8 cellular contexts compared by ENCODE assay signal in the genomic region with DNA sequence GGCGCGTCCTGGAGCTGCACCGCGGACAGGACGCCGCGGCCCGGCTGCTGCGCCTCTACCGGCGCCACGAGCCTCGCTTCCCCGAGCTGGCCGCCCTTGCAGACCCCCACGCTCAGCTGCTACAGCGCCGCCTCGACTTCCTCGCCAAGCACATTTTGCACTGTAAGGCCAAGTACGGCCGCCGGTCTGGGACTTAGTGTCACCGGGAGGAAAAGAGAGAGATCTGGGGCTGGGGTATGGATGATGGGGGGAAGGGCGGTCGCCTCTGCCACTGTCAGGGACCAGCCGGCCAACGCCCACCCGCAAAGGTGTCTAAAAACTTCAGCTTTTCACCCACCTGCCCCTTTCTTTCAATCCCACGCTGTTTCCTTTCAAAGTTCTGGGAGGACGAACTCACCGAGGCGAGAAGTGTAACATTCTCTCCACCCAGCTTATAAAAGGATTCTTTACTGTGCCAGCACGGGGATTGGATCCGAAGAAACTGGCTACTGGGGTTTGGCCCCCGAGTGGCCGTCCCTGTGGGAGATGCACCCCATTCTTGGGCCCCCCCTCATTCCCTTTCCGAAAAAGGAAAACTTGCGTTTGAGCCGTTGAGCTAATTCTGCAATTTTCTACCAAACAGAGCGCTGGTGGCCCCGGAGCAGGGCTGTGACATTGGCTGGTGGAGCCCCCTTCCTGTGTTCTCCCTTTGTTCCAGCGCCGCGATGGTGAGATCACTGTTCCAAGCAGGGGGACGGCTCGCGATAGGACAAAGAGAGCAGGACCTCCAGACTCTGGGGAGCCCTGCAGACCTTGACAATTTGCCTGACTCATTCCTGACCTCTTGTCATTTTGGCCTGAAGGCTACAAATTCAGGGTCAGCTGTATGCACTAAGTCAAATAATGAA. TPM values are rescaled to one million over a fixed set of nuclear protein-coding genes. Genes with fewer than 3 reads are reported as not detected.
DNase-seq lines count a peak whose midpoint lies in the region; ATAC-seq and TF ChIP-seq lines count a peak whose summit lies in the region.

No MANE protein-coding gene starts in this region.

- peak overlapping the region; percentile 49 for H3K4me3 ChIP-seq in WERI-Rb-1 (ENCODE audit: low read depth, low read length)
- H3K4me3 ChIP-seq in gastroesophageal sphincter = peak overlapping the region; percentile 5 to 68

- no peak for DNase-seq in activated naive CD4-positive, alpha-beta T cell treated with anti-CD3 and anti-CD28 coated beads, Interleukin-2, amount 10 ng/mL, durations not matched to agents 7 days and 5 days
- DNase-seq in activated naive CD4-positive, alpha-beta T cell (lab: John Stamatoyannopoulos, UW) = no peak
- DNase-seq in WERI-Rb-1 (peak; percentile 36), nucleus accumbens (lab: John Stamatoyannopoulos, UW) (peak in 37 of 56 donors; percentile 3 to 61 (median 27)), putamen (ENCODE audit: low spot score) (no peak), NCI-H2107 treated with DMSO at 0.1 percent for 48 hours (lab: John Stamatoyannopoulos, UW; ENCODE audit: unreplicated experiment) (no peak)

- H3K4me3 Mint-ChIP-seq in activated naive CD4-positive, alpha-beta T cell treated with anti-CD3 and anti-CD28 coated beads, Interleukin-2, amount 10 ng/mL, durations not matched to agents 7 days and 5 days = peak overlapping the region; percentile 33

- peaks cover 57% of the 10 kb centered on the region for H3K27me3 Mint-ChIP-seq in activated naive CD4-positive, alpha-beta T cell treated with anti-CD3 and anti-CD28 coated beads, Interleukin-2, amount 10 ng/mL, durations not matched to agents 7 days and 5 days

- TF ChIP-seq POLR2A in gastroesophageal sphincter (IDR thresholded peaks at IDR 0.05) = no peak

- CTCF ChIA-PET in activated naive CD4-positive, alpha-beta T cell treated with anti-CD3 and anti-CD28 coated beads, Interleukin-2, amount 10 ng/mL, durations not matched to agents 7 days and 5 days (lab: Charles Lee) = interaction anchor here (0.9 to 2.1 kb wide), 4 partner anchors 202 to 873 kb away, joined by 3 to 8 read pairs (median 4); no protein-coding TSS in a partner anchor

- H3K27me3 ChIP-seq in WERI-Rb-1 (ENCODE audit: insufficient read depth, low read depth, severe bottlenecking) (peaks cover 27% of the 10 kb centered on the region), gastroesophageal sphincter (peaks cover 62% of the 10 kb centered on the region)

- ATAC-seq in HG03571 (IDR thresholded peaks at IDR 0.05; ENCODE audit: unreplicated experiment) (peak; percentile 10), gastroesophageal sphincter (no peak)

- no peaks in the 10 kb centered on the region for H3K36me3 Mint-ChIP-seq in activated naive CD4-positive, alpha-beta T cell treated with anti-CD3 and anti-CD28 coated beads, Interleukin-2, amount 10 ng/mL, durations not matched to agents 7 days and 5 days

- no peak for TF ChIP-seq EP300 in gastroesophageal sphincter (IDR thresholded peaks at IDR 0.05)

- peaks cover 0 to 31% (median 8%) of the 10 kb centered on the region in 3 donors for H3K4me1 ChIP-seq in gastroesophageal sphincter

- TF ChIP-seq CTCF in WERI-Rb-1 (IDR thresholded peaks at IDR 0.05; ENCODE audit: low read depth, low read length) (peak; percentile 25; the same call in 1 of the 2 replicates), gastroesophageal sphincter (IDR thresholded peaks at IDR 0.05) (no peak)

- H3K27ac ChIP-seq in WERI-Rb-1 (no peak overlapping the region), gastroesophageal sphincter (no peak overlapping the region)

- peaks cover 13% of the 10 kb centered on the region for H3K4me1 Mint-ChIP-seq in activated naive CD4-positive, alpha-beta T cell treated with anti-CD3 and anti-CD28 coated beads, Interleukin-2, amount 10 ng/mL, durations not matched to agents 7 days and 5 days

- H3K9me3 ChIP-seq in WERI-Rb-1 (ENCODE audit: severe bottlenecking) (no peaks in the 10 kb centered on the region), gastroesophageal sphincter (no peaks in the 10 kb centered on the region)

- no peaks in the 10 kb centered on the region for H3K9me3 Mint-ChIP-seq in activated naive CD4-positive, alpha-beta T cell treated with anti-CD3 and anti-CD28 coated beads, Interleukin-2, amount 10 ng/mL, durations not matched to agents 7 days and 5 days

- H3K27ac Mint-ChIP-seq in activated naive CD4-positive, alpha-beta T cell treated with anti-CD3 and anti-CD28 coated beads, Interleukin-2, amount 10 ng/mL, durations not matched to agents 7 days and 5 days = no peak overlapping the region

- no peaks in the 10 kb centered on the region for H3K36me3 ChIP-seq in WERI-Rb-1
- no peaks in the 10 kb centered on the region for H3K36me3 ChIP-seq in gastroesophageal sphincter

- WGBS in gastroesophageal sphincter (ENCODE audit: low coverage in 1 of 2), 2 donors = 11 to 38% methylated on average over 4 to 14 of the region's 48 CpGs

RNA-seq across cellular contexts. Expression of gene FJX1, which starts 1.7 kb away (rescaled TPM):
- total RNA-seq in gastroesophageal sphincter = 10 to 100 TPM in 1 of 4 donors, 1 to 10 TPM in 2, under 1 TPM in 1; 0.93 to 10.1 (median 5.9) TPM

RNA-seq across cellular contexts. Expression of gene TRIM44, which starts 42.6 kb away (rescaled TPM):
- total RNA-seq in gastroesophageal sphincter = 10 to 100 TPM; 35.6 to 70.6 (median 43.2) TPM

Comparison
In these comparisons a context has a peak if more than half of its experiments do, and no peak if none do; other contexts are left out.
1. DNase-seq: peak in WERI-Rb-1 (single experiment) and nucleus accumbens (37 of 56); none in activated naive CD4-positive, alpha-beta T cell treated with anti-CD3 and anti-CD28 coated beads, Interleukin-2, amount 10 ng/mL, durations not matched to agents 7 days and 5 days (single experiment), activated naive CD4-positive, alpha-beta T cell (0 of 4), putamen (single experiment) and NCI-H2107 treated with DMSO at 0.1 percent for 48 hours (single experiment).